1 cellular context compared by ENCODE assay signal in genomic region chr6:163577404-163577803, GRCh38.
TF ChIP-seq lines count a peak whose summit lies in the region.

No MANE protein-coding gene starts in this region.

TF ChIP-seq in K562, 482 proteins besides CTCF, POLR2A, EP300 and RAD21:
- TF ChIP-seq PML (IDR thresholded peaks at IDR 0.05; ENCODE audit: low read length), result no peak
- TF ChIP-seq ZNF592 (IDR thresholded peaks at IDR 0.05), result no peak
- 0 out of 2 replicates have a peak, but pooled peaks have one; percentile 9 for TF ChIP-seq DMBX1 (CRISPR knock-in tag; IDR thresholded peaks at IDR 0.05; ENCODE audit: borderline replicate concordance)
- no peak for TF ChIP-seq ADNP (tag; IDR thresholded peaks at IDR 0.05)
- TF ChIP-seq ZNF23 (CRISPR knock-in tag; IDR thresholded peaks at IDR 0.05), result no peak
- TF ChIP-seq HMBOX1 (IDR thresholded peaks at IDR 0.05), result peak; percentile 52; the same call in 1 of the 2 replicates
- no peak for TF ChIP-seq DEAF1 (CRISPR knock-in tag; IDR thresholded peaks at IDR 0.05)
- TF ChIP-seq ZNF696 (CRISPR knock-in tag; conservative IDR thresholded peaks at IDR 0.05), result no peak
- TF ChIP-seq ZNF316 (IDR thresholded peaks at IDR 0.05), result no peak
- no peak for TF ChIP-seq MAFG (tag; conservative IDR thresholded peaks at IDR 0.05)
- peak; percentile 22 for TF ChIP-seq POLR2B (IDR thresholded peaks at IDR 0.05; ENCODE audit: low read depth, partially characterized antibody)
- TF ChIP-seq SUPT5H (IDR thresholded peaks at IDR 0.05), result peak; percentile 42; the same call in 1 of the 2 replicates
- TF ChIP-seq KHSRP (IDR thresholded peaks at IDR 0.05), result 0 out of 2 replicates have a peak, but pooled peaks have one; percentile 24
TF ChIP-seq in K562: peak in this region for 5.
